ENCODE assay signal across 17 cellular contexts in genomic region chr5:37876245-37876644, GRCh38. TPM values are rescaled to one million over a fixed set of nuclear protein-coding genes. Genes with fewer than 3 reads are reported as not detected.
DNase-seq lines count a peak whose midpoint lies in the region; ATAC-seq, FAIRE-seq and TF ChIP-seq lines count a peak whose summit lies in the region.
"Had no signal": no experiment of that assay in that cellular context is flagged by ENCODE, and none has a peak within 500 bp of the region (broad histone marks: within the 10 kb centered on the region; RNA-seq: fewer than 3 reads in every experiment).

No MANE protein-coding gene starts in this region.

- peaks cover 6% of the 10 kb centered on the region for H3K4me1 Mint-ChIP-seq in astrocyte (ENCODE audit: low read depth, unreplicated experiment)
- H3K4me1 Mint-ChIP-seq in stimulated activated naive CD8-positive, alpha-beta T cell treated with anti-CD3 and anti-CD28 coated beads, Interleukin-15, amount 100 ng/mL, for 72 hours: no peaks in the 10 kb centered on the region
- H3K4me1 Mint-ChIP-seq: CD4-positive, CD25-positive, alpha-beta regulatory T cell had no signal

- no peak for FAIRE-seq in astrocyte (lab: Jason Lieb, UNC)
- FAIRE-seq: G401.6 had no signal

- no peak overlapping the region for H3K4me2 ChIP-seq in astrocyte (ENCODE audit: low read length)
- H3K4me2 ChIP-seq: BLaER1 had no signal

- no peaks in the 10 kb centered on the region for H3K36me3 Mint-ChIP-seq in astrocyte (ENCODE audit: low read depth, unreplicated experiment)
- H3K36me3 Mint-ChIP-seq: CD4-positive, CD25-positive, alpha-beta regulatory T cell; CD8-positive, alpha-beta T cell had no signal

- H3K4me1 ChIP-seq in SJSA1 (replicated peaks) (peaks cover 26% of the 10 kb centered on the region), astrocyte (ENCODE audit: insufficient read depth, low read length) (peaks cover 8% of the 10 kb centered on the region), mucosa of descending colon (ENCODE audit: low read depth) (no peaks in the 10 kb centered on the region)
- H3K4me1 ChIP-seq: BLaER1, Caco-2, HAP-1 had no signal

- H3K4me3 Mint-ChIP-seq in astrocyte (ENCODE audit: unreplicated experiment): no peak overlapping the region
- no peak overlapping the region for H3K4me3 Mint-ChIP-seq in stimulated activated naive CD8-positive, alpha-beta T cell treated with anti-CD3 and anti-CD28 coated beads, Interleukin-15, amount 100 ng/mL, for 72 hours
- H3K4me3 Mint-ChIP-seq: CD4-positive, CD25-positive, alpha-beta regulatory T cell; CD8-positive, alpha-beta T cell; HFFc6 had no signal

- no peaks in the 10 kb centered on the region for H3K9me3 Mint-ChIP-seq in astrocyte (ENCODE audit: unreplicated experiment)
- H3K9me3 Mint-ChIP-seq in stimulated activated naive CD8-positive, alpha-beta T cell treated with anti-CD3 and anti-CD28 coated beads, Interleukin-15, amount 100 ng/mL, for 72 hours: peaks cover 0 to 6% of the 10 kb centered on the region in 2 donors
- H3K9me3 Mint-ChIP-seq: HFFc6 had no signal

- H2AFZ ChIP-seq in astrocyte (ENCODE audit: low read depth, low read length): no peak overlapping the region

- H3K36me3 ChIP-seq in SJSA1 (no peaks in the 10 kb centered on the region), astrocyte (ENCODE audit: insufficient read depth, low read length) (no peaks in the 10 kb centered on the region), mucosa of descending colon (ENCODE audit: low read depth) (no peaks in the 10 kb centered on the region)
- H3K36me3 ChIP-seq: BLaER1, HAP-1 had no signal

- no peak overlapping the region for H3K9ac ChIP-seq in astrocyte (ENCODE audit: low read length)
- H3K9ac ChIP-seq: BLaER1 had no signal

- H3K9me3 ChIP-seq in SJSA1 (replicated peaks): no peaks in the 10 kb centered on the region
- H3K9me3 ChIP-seq in astrocyte (ENCODE audit: insufficient read depth, low read depth, low read length): peaks cover 7% of the 10 kb centered on the region
- no peaks in the 10 kb centered on the region for H3K9me3 ChIP-seq in mucosa of descending colon
- H3K9me3 ChIP-seq: BLaER1, Caco-2, HAP-1 had no signal

- peaks cover 14% of the 10 kb centered on the region for H3K27me3 Mint-ChIP-seq in astrocyte (ENCODE audit: low read depth, unreplicated experiment)
- peaks cover 13% of the 10 kb centered on the region for H3K27me3 Mint-ChIP-seq in stimulated activated naive CD8-positive, alpha-beta T cell treated with anti-CD3 and anti-CD28 coated beads, Interleukin-15, amount 100 ng/mL, for 72 hours
- H3K27me3 Mint-ChIP-seq: CD4-positive, CD25-positive, alpha-beta regulatory T cell had no signal

- ATAC-seq in stimulated activated naive CD8-positive, alpha-beta T cell treated with anti-CD3 and anti-CD28 coated beads, Interleukin-15, amount 100 ng/mL, for 72 hours: no peak
- ATAC-seq in mucosa of descending colon: no peak
- ATAC-seq: CD8-positive, alpha-beta T cell had no signal

- H3K27me3 ChIP-seq in SJSA1 (replicated peaks) (no peaks in the 10 kb centered on the region), astrocyte (ENCODE audit: insufficient read depth, low read length) (no peaks in the 10 kb centered on the region)
- H3K27me3 ChIP-seq: BLaER1 had no signal

- H3K79me2 ChIP-seq in astrocyte (ENCODE audit: insufficient read depth, low read length): no peaks in the 10 kb centered on the region

- intact Hi-C loops in mucosa of descending colon (cut with DNase I, micrococcal nuclease): no loop called here

- no peak for TF ChIP-seq CTCF in astrocyte (IDR thresholded peaks at IDR 0.05; ENCODE audit: insufficient read depth, low read depth, low read length)
- no peak for TF ChIP-seq CTCF in mucosa of descending colon (IDR thresholded peaks at IDR 0.05)

- H3K4me3 ChIP-seq in SJSA1 (no peak overlapping the region), astrocyte (ENCODE audit: insufficient read depth, low read depth, low read length) (no peak overlapping the region), mucosa of descending colon (no peak overlapping the region)
- H3K4me3 ChIP-seq: BLaER1, HAP-1 had no signal

- no peak for DNase-seq in SJSA1 (ENCODE audit: low read depth in 1 of 2, low spot score in 2 of 2)
- no peak for DNase-seq in astrocyte (ENCODE audit: low read depth)
- DNase-seq in myocyte (ENCODE audit: low read depth): peak; percentile 9
- no peak for DNase-seq in germinal center (ENCODE audit: low spot score)
- no peak for DNase-seq in stimulated activated naive CD8-positive, alpha-beta T cell treated with anti-CD3 and anti-CD28 coated beads, Interleukin-15, amount 100 ng/mL, for 72 hours
- DNase-seq in mucosa of descending colon: no peak
- DNase-seq: Caco-2; CD4-positive, CD25-positive, alpha-beta regulatory T cell; CD8-positive, alpha-beta T cell; DMS153; DND-41; GOT3; HFFc6 had no signal

- H4K20me1 ChIP-seq in astrocyte (ENCODE audit: insufficient read depth, low read length): no peaks in the 10 kb centered on the region
- H4K20me1 ChIP-seq: BLaER1 had no signal

- H3K27ac ChIP-seq in SJSA1 (peak overlapping the region; percentile 83), astrocyte (ENCODE audit: low read depth, low read length) (no peak overlapping the region)
- H3K27ac ChIP-seq: BLaER1, C4-2B had no signal

- H3K27ac Mint-ChIP-seq in astrocyte (ENCODE audit: unreplicated experiment): peak overlapping the region; percentile 36
- no peak overlapping the region for H3K27ac Mint-ChIP-seq in stimulated activated naive CD8-positive, alpha-beta T cell treated with anti-CD3 and anti-CD28 coated beads, Interleukin-15, amount 100 ng/mL, for 72 hours
- H3K27ac Mint-ChIP-seq: CD4-positive, CD25-positive, alpha-beta regulatory T cell; CD8-positive, alpha-beta T cell had no signal

RNA-seq across cellular contexts. Expression of gene GDNF, which starts 36.4 kb away (rescaled TPM):
- total RNA-seq in SJSA1 (2014; rRNA removed; shearing (Covaris generic)): 2.9 and 5.8 TPM in 2 replicates
- 20.5 and 21.5 TPM in 2 replicates for total RNA-seq in astrocyte
- 2.7 and 2.9 TPM in 2 replicates for total RNA-seq in myocyte
- 6.4 TPM for polyA plus RNA-seq in myocyte (2012)
- total RNA-seq in mucosa of descending colon: 10 to 100 TPM in 1 of 3 donors, under 1 TPM in 2; 0.64 to 17.3 (median 0.94) TPM
- total RNA-seq: Caco-2; CD4-positive, CD25-positive, alpha-beta regulatory T cell; CD8-positive, alpha-beta T cell had no signal
- polyA plus RNA-seq: CD4-positive, CD25-positive, alpha-beta regulatory T cell had no signal
